11 cellular contexts compared by ENCODE assay signal in genomic region chr3:66485291-66485968, GRCh38. TPM values are rescaled to one million over a fixed set of nuclear protein-coding genes. Genes with fewer than 3 reads are reported as not detected.
A peak's percentile ranks its signal among the peaks of the same experiment; 100 is the strongest.
DNase-seq lines count a peak whose midpoint lies in the region; ATAC-seq, FAIRE-seq and TF ChIP-seq lines count a peak whose summit lies in the region.
"Had no signal": no experiment of that assay in that cellular context is flagged by ENCODE, and none has a peak within 500 bp of the region (broad histone marks: within the 10 kb centered on the region; RNA-seq: fewer than 3 reads in every experiment).

No MANE protein-coding gene starts in this region.

- H3K9me3 Mint-ChIP-seq in activated CD4-positive, alpha-beta memory T cell treated with anti-CD3 and anti-CD28 coated beads for 36 hours, result peaks cover 2% of the 10 kb centered on the region
- H3K9me3 Mint-ChIP-seq in activated CD4-positive, alpha-beta memory T cell treated with anti-CD3 and anti-CD28 coated beads, Interleukin-2, amount 10 ng/mL, durations not matched to agents 7 days and 5 days, result no peaks in the 10 kb centered on the region

- H3K4me1 ChIP-seq in left lung (peaks cover 35 to 64% of the 10 kb centered on the region in 2 donors), upper lobe of right lung (peaks cover 82% of the 10 kb centered on the region), adrenal gland (replicated peaks in 1 of 2) (peaks cover 0 to 4% of the 10 kb centered on the region in 2 donors)

- H3K4me3 ChIP-seq in bronchial epithelial cell (ENCODE audit: low read depth, low read length), result no peak overlapping the region
- H3K4me3 ChIP-seq in left lung, result no peak overlapping the region
- H3K4me3 ChIP-seq in upper lobe of right lung, result no peak overlapping the region
- H3K4me3 ChIP-seq in adrenal gland, result no peak overlapping the region
- H3K4me3 ChIP-seq: K562 had no signal

- TF ChIP-seq POLR2A in adrenal gland (IDR thresholded peaks at IDR 0.05), result no peak

- no peak for DNase-seq in activated CD4-positive, alpha-beta memory T cell treated with anti-CD3 and anti-CD28 coated beads for 36 hours
- no peak for DNase-seq in activated CD4-positive, alpha-beta memory T cell treated with anti-CD3 and anti-CD28 coated beads, Interleukin-2, amount 10 ng/mL, durations not matched to agents 7 days and 5 days
- DNase-seq in bronchial epithelial cell (ENCODE audit: low read depth) (peak; percentile 51), left lung (no peak), upper lobe of right lung (no peak), adrenal gland (no peak), NOMO-1 treated with dmso at 0.1 percent for 144 hours (lab: John Stamatoyannopoulos, UW; ENCODE audit: unreplicated experiment) (no peak)

- no peak for TF ChIP-seq CTCF in bronchial epithelial cell (IDR thresholded peaks at IDR 0.05; ENCODE audit: insufficient read depth, low read length, severe bottlenecking)
- no peak for TF ChIP-seq CTCF in left lung (IDR thresholded peaks at IDR 0.05)
- no peak for TF ChIP-seq CTCF in upper lobe of right lung (IDR thresholded peaks at IDR 0.05)
- no peak for TF ChIP-seq CTCF in adrenal gland (IDR thresholded peaks at IDR 0.05)

- POLR2A ChIA-PET in activated CD4-positive, alpha-beta memory T cell treated with anti-CD3 and anti-CD28 coated beads for 36 hours (lab: Charles Lee), result interaction anchor here (2.3 kb wide), 1 partner anchor 13 kb away, joined by 10 read pairs; no protein-coding TSS in a partner anchor
- POLR2A ChIA-PET in activated CD4-positive, alpha-beta memory T cell treated with anti-CD3 and anti-CD28 coated beads, Interleukin-2, amount 10 ng/mL, durations not matched to agents 7 days and 5 days (lab: Charles Lee), result interaction anchor here (1.0 to 12.8 kb wide), 2 partner anchors 12 to 14 kb away, joined by 4 to 117 read pairs; partner anchors contain the start of gene LRIG1

- 61 to 74% (median 73%) methylated on average over 12 of the region's 12 CpGs for WGBS in adrenal gland, 4 donors

- no peaks in the 10 kb centered on the region for H3K36me3 ChIP-seq in bronchial epithelial cell (ENCODE audit: control insufficient read depth, insufficient read depth, low read length)
- no peaks in the 10 kb centered on the region for H3K36me3 ChIP-seq in left lung
- H3K36me3 ChIP-seq in upper lobe of right lung, result no peaks in the 10 kb centered on the region
- no peaks in the 10 kb centered on the region for H3K36me3 ChIP-seq in adrenal gland (replicated peaks in 1 of 2)

- H3K27me3 Mint-ChIP-seq in activated CD4-positive, alpha-beta memory T cell treated with anti-CD3 and anti-CD28 coated beads for 36 hours, result no peaks in the 10 kb centered on the region
- H3K27me3 Mint-ChIP-seq in activated CD4-positive, alpha-beta memory T cell treated with anti-CD3 and anti-CD28 coated beads, Interleukin-2, amount 10 ng/mL, durations not matched to agents 7 days and 5 days, result no peaks in the 10 kb centered on the region
- H3K27me3 Mint-ChIP-seq: progenitor cell of endocrine pancreas had no signal

- FAIRE-seq in bronchial epithelial cell (lab: Jason Lieb, UNC), result peak; percentile 7
- FAIRE-seq: K562 had no signal

- intact Hi-C loops in activated CD4-positive, alpha-beta memory T cell treated with anti-CD3 and anti-CD28 coated beads for 36 hours (cut with micrococcal nuclease), result no loop called here
- intact Hi-C loops in left lung (cut with DNase I), result no loop called here
- intact Hi-C loops in upper lobe of right lung (cut with DNase I), result no loop called here
- intact Hi-C loops in adrenal gland (cut with DNase I), result no loop called here

- ATAC-seq in left lung (peak; percentile 15), upper lobe of right lung (peak; percentile 26), HG02588 (IDR thresholded peaks at IDR 0.05; ENCODE audit: unreplicated experiment) (no peak)
- ATAC-seq: K562 had no signal

- H3K27ac ChIP-seq in left lung (peak overlapping the region in 1 of 2 donors; percentile 78), upper lobe of right lung (no peak overlapping the region), adrenal gland (no peak overlapping the region)
- H3K27ac ChIP-seq: epithelial cell of prostate had no signal

- H3K4me3 Mint-ChIP-seq in activated CD4-positive, alpha-beta memory T cell treated with anti-CD3 and anti-CD28 coated beads for 36 hours, result no peak overlapping the region
- H3K4me3 Mint-ChIP-seq in activated CD4-positive, alpha-beta memory T cell treated with anti-CD3 and anti-CD28 coated beads, Interleukin-2, amount 10 ng/mL, durations not matched to agents 7 days and 5 days, result no peak overlapping the region

- H3K9me3 ChIP-seq in left lung (no peaks in the 10 kb centered on the region), upper lobe of right lung (no peaks in the 10 kb centered on the region), adrenal gland (replicated peaks in 1 of 3) (no peaks in the 10 kb centered on the region)

- H3K36me3 Mint-ChIP-seq in activated CD4-positive, alpha-beta memory T cell treated with anti-CD3 and anti-CD28 coated beads for 36 hours, result peaks cover 3% of the 10 kb centered on the region
- peaks cover 29% of the 10 kb centered on the region for H3K36me3 Mint-ChIP-seq in activated CD4-positive, alpha-beta memory T cell treated with anti-CD3 and anti-CD28 coated beads, Interleukin-2, amount 10 ng/mL, durations not matched to agents 7 days and 5 days (ENCODE audit: low read depth)

- no peaks in the 10 kb centered on the region for H3K27me3 ChIP-seq in bronchial epithelial cell (ENCODE audit: control insufficient read depth, insufficient read depth, low read length)
- H3K27me3 ChIP-seq in left lung, result no peaks in the 10 kb centered on the region
- H3K27me3 ChIP-seq in upper lobe of right lung, result no peaks in the 10 kb centered on the region
- H3K27me3 ChIP-seq in adrenal gland, result no peaks in the 10 kb centered on the region

- CTCF ChIA-PET in activated CD4-positive, alpha-beta memory T cell treated with anti-CD3 and anti-CD28 coated beads for 36 hours (lab: Charles Lee), result no interaction called here
- CTCF ChIA-PET in activated CD4-positive, alpha-beta memory T cell treated with anti-CD3 and anti-CD28 coated beads, Interleukin-2, amount 10 ng/mL, durations not matched to agents 7 days and 5 days (lab: Charles Lee), result no interaction called here

- peak overlapping the region; percentile 1 for H3K27ac Mint-ChIP-seq in activated CD4-positive, alpha-beta memory T cell treated with anti-CD3 and anti-CD28 coated beads for 36 hours
- H3K27ac Mint-ChIP-seq in activated CD4-positive, alpha-beta memory T cell treated with anti-CD3 and anti-CD28 coated beads, Interleukin-2, amount 10 ng/mL, durations not matched to agents 7 days and 5 days, result no peak overlapping the region
- H3K27ac Mint-ChIP-seq: progenitor cell of endocrine pancreas had no signal

- peaks cover 65% of the 10 kb centered on the region for H3K4me1 Mint-ChIP-seq in activated CD4-positive, alpha-beta memory T cell treated with anti-CD3 and anti-CD28 coated beads for 36 hours (ENCODE audit: low read depth)
- peaks cover 82% of the 10 kb centered on the region for H3K4me1 Mint-ChIP-seq in activated CD4-positive, alpha-beta memory T cell treated with anti-CD3 and anti-CD28 coated beads, Interleukin-2, amount 10 ng/mL, durations not matched to agents 7 days and 5 days

RNA-seq across cellular contexts. Expression of gene LRIG1, which starts 15.4 kb away (rescaled TPM):
- total RNA-seq in activated CD4-positive, alpha-beta memory T cell treated with anti-CD3 and anti-CD28 coated beads for 36 hours, result 10 to 100 TPM; 35.3 to 40.4 TPM
- total RNA-seq in activated CD4-positive, alpha-beta memory T cell treated with anti-CD3 and anti-CD28 coated beads, Interleukin-2, amount 10 ng/mL, durations not matched to agents 7 days and 5 days, result 10 to 100 TPM; 43.0 to 43.7 TPM
- 11.6 and 30.9 TPM in 2 replicates for total RNA-seq in bronchial epithelial cell
- total RNA-seq in left lung, result 10 to 100 TPM; 34.9 to 36.4 TPM
- total RNA-seq in upper lobe of right lung, result 56.2 TPM
- 10 to 100 TPM in 2 of 8 donors, 1 to 10 TPM in 6; 2.8 to 13.3 (median 5.8) TPM for total RNA-seq in adrenal gland
- 1 to 10 TPM; 2.9 to 7.2 (median 3.2) TPM for polyA plus RNA-seq in adrenal gland
